7 cellular contexts compared by ENCODE assay signal in genomic region chr18:28176933-28177827, GRCh38. TPM values are rescaled to one million over a fixed set of nuclear protein-coding genes. Genes with fewer than 3 reads are reported as not detected.
A peak's percentile ranks its signal among the peaks of the same experiment; 100 is the strongest.
DNase-seq lines count a peak whose midpoint lies in the region; ATAC-seq, FAIRE-seq and TF ChIP-seq lines count a peak whose summit lies in the region.

TSS of gene CDH2 (minus strand) at chr18:28177130. CDS start at chr18:28177022, 108 bp downstream.

- peaks cover 11% of the 10 kb centered on the region for H3K79me2 ChIP-seq in MM.1S (ENCODE audit: low read length)

- H3K4me3 ChIP-seq in MM.1S (ENCODE audit: low read length): peak within 1 kb of the TSS; percentile 86
- H3K4me3 ChIP-seq in endodermal cell (ENCODE audit: low read length): peak within 1 kb of the TSS; percentile 88
- peak within 1 kb of the TSS; percentile 32 for H3K4me3 ChIP-seq in lung
- H3K4me3 ChIP-seq in suprapubic skin: peak within 1 kb of the TSS; percentile 58

- H3K27me3 ChIP-seq in MM.1S (replicated peaks; ENCODE audit: insufficient read depth, low read length) (no peaks in the 10 kb centered on the region), endodermal cell (ENCODE audit: control insufficient read depth, insufficient read depth, low read length, poor library complexity, severe bottlenecking) (no peaks in the 10 kb centered on the region), lung (ENCODE audit: control insufficient read depth, insufficient read depth) (peaks cover 6% of the 10 kb centered on the region), suprapubic skin (peaks cover 70% of the 10 kb centered on the region)

- DNase-seq in GM12892 (ENCODE audit: insufficient read length) (peak; percentile 27), MM.1S (peak; percentile 72), T-helper 17 cell (no peak), endodermal cell (peak; percentile 95), lung (ENCODE audit: low spot score) (no peak), suprapubic skin (ENCODE audit: low spot score in 2 of 2) (no peak)

- no peak for TF ChIP-seq POLR2A in GM12892 (IDR thresholded peaks at IDR 0.05; ENCODE audit: low read depth, low read length)
- no peak for TF ChIP-seq POLR2A in suprapubic skin (IDR thresholded peaks at IDR 0.05)

- H2AFZ ChIP-seq in MM.1S (ENCODE audit: low read length): peak within 1 kb of the TSS; percentile 87

- H3K9me3 ChIP-seq in MM.1S (replicated peaks; ENCODE audit: insufficient read depth, low read length) (no peaks in the 10 kb centered on the region), T-helper 17 cell (ENCODE audit: control insufficient read depth, low read length, poor library complexity, severe bottlenecking) (peaks cover 3% of the 10 kb centered on the region), endodermal cell (ENCODE audit: control insufficient read depth, low read length) (no peaks in the 10 kb centered on the region), lung (ENCODE audit: control insufficient read depth in 2 of 2, insufficient read depth in 1 of 2, low read length in 1 of 2) (peaks cover 0 to 7% of the 10 kb centered on the region in 2 donors), suprapubic skin (no peaks in the 10 kb centered on the region)

- H3K36me3 ChIP-seq in MM.1S (replicated peaks; ENCODE audit: insufficient read depth, low read length): no peaks in the 10 kb centered on the region; the same call in 1 of the 2 replicates
- H3K36me3 ChIP-seq in endodermal cell (ENCODE audit: control insufficient read depth, insufficient read depth, low read length): peaks cover 29% of the 10 kb centered on the region
- H3K36me3 ChIP-seq in lung (ENCODE audit: control insufficient read depth in 2 of 2, insufficient read depth in 2 of 2, low read length in 2 of 2): no peaks in the 10 kb centered on the region
- H3K36me3 ChIP-seq in suprapubic skin: no peaks in the 10 kb centered on the region

- H3K4me1 Mint-ChIP-seq in T-helper 17 cell (peaks cover 8% of the 10 kb centered on the region), endodermal cell (peaks cover 47% of the 10 kb centered on the region)

- H3K27ac Mint-ChIP-seq in T-helper 17 cell (no peak within 1 kb of the TSS), endodermal cell (peak within 1 kb of the TSS; percentile 97)

- H3K4me2 ChIP-seq in MM.1S (ENCODE audit: low read depth, low read length): peak within 1 kb of the TSS; percentile 94

- no peak for TF ChIP-seq EP300 in suprapubic skin (IDR thresholded peaks at IDR 0.05)

- H3K9ac ChIP-seq in MM.1S (ENCODE audit: low read length): peak within 1 kb of the TSS; percentile 55
- H3K9ac ChIP-seq in endodermal cell (ENCODE audit: extremely low read depth, low read length, poor library complexity, severe bottlenecking): peak within 1 kb of the TSS; percentile 98

- H3K9me3 Mint-ChIP-seq in endodermal cell: no peaks in the 10 kb centered on the region

- H4K20me1 ChIP-seq in MM.1S (ENCODE audit: insufficient read depth, low read length): no peaks in the 10 kb centered on the region

- FAIRE-seq in GM12892 (lab: Jason Lieb, UNC): no peak

- WGBS in endodermal cell (ENCODE audit: insufficient coverage in 1 of 2, insufficient read length in 1 of 2), 2 experiments: 0 to 2% methylated on average over 21 to 108 of the region's 108 CpGs
- 1% methylated on average over 72 to 108 of the region's 108 CpGs for WGBS in lung, 2 donors
- WGBS in suprapubic skin: 0% methylated on average over 22 of the region's 108 CpGs

- TF ChIP-seq CTCF in MM.1S (IDR thresholded peaks at IDR 0.05; ENCODE audit: low read length) (peak; percentile 20), endodermal cell (conservative IDR thresholded peaks at IDR 0.05) (peak; percentile 63), lung (IDR thresholded peaks at IDR 0.05; ENCODE audit: control extremely low read depth, extremely low read depth) (no peak), suprapubic skin (IDR thresholded peaks at IDR 0.05) (no peak)

- peaks cover 17% of the 10 kb centered on the region for H3F3A ChIP-seq in MM.1S (ENCODE audit: insufficient read depth, low read length)

- H3K4me1 ChIP-seq in MM.1S (ENCODE audit: low read length) (peaks cover 14% of the 10 kb centered on the region), endodermal cell (ENCODE audit: control insufficient read depth, insufficient read depth, low read length) (peaks cover 13% of the 10 kb centered on the region), lung (ENCODE audit: control insufficient read depth in 2 of 2, insufficient read depth in 2 of 2, low read length in 2 of 2) (peaks cover 0 to 11% of the 10 kb centered on the region in 2 donors), suprapubic skin (peaks cover 31% of the 10 kb centered on the region)

- H3K27ac ChIP-seq in MM.1S (ENCODE audit: low read length) (peak within 1 kb of the TSS; percentile 45; the same call in 1 of the 2 replicates), endodermal cell (ENCODE audit: low read depth, low read length) (peak within 1 kb of the TSS; percentile 94), lung (ENCODE audit: low read depth in 1 of 2, low read length in 1 of 2) (peak within 1 kb of the TSS in 1 of 2 donors; percentile 97), suprapubic skin (no peak within 1 kb of the TSS)

- H3K4me3 Mint-ChIP-seq in T-helper 17 cell (peak within 1 kb of the TSS; percentile 58), endodermal cell (peak within 1 kb of the TSS; percentile 99)

- H3K36me3 Mint-ChIP-seq in T-helper 17 cell (ENCODE audit: low read depth) (peaks cover 5% of the 10 kb centered on the region), endodermal cell (ENCODE audit: low read depth) (peaks cover 23% of the 10 kb centered on the region)

- ATAC-seq in T-helper 17 cell (peak; percentile 33), lung (ENCODE audit: insufficient read depth, low FRiP score) (peak; percentile 19), GM21529 (IDR thresholded peaks at IDR 0.05; ENCODE audit: unreplicated experiment) (no peak)

- no peaks in the 10 kb centered on the region for H3K9me2 ChIP-seq in MM.1S (replicated peaks; ENCODE audit: insufficient read depth, low read length)

- peaks cover 32% of the 10 kb centered on the region for H3K27me3 Mint-ChIP-seq in T-helper 17 cell
- peaks cover 4% of the 10 kb centered on the region for H3K27me3 Mint-ChIP-seq in endodermal cell (ENCODE audit: insufficient read depth)

RNA-seq across cellular contexts. Expression of gene CDH2, which starts in this region (rescaled TPM):
- 0.06 TPM for polyA plus RNA-seq in GM12892 (2012; ENCODE audit: missing spikeins)
- total RNA-seq in T-helper 17 cell (under 1 TPM; 0.37 to 0.55 TPM), endodermal cell (100 to 1,000 TPM; 486 to 572 TPM), lung (1 to 10 TPM; 1.5 to 5.0 TPM), suprapubic skin (1 to 10 TPM in 2 of 4 donors, under 1 TPM in 1, not detected in 1; 0.47 to 1.7 (median 1.1) TPM)
- polyA plus RNA-seq in endodermal cell (2013, experiment 1 of 2): 288 TPM
- polyA plus RNA-seq in endodermal cell (2013, experiment 2 of 2): 284 TPM
- under 1 TPM; 0.14 to 0.27 TPM for polyA plus RNA-seq in lung

Comparison
In these comparisons a context has a peak if more than half of its experiments do, and no peak if none do; other contexts are left out.
1. RNA of gene CDH2 (total RNA-seq): 486 to 572 TPM in endodermal cell; 1.5 to 5.0 TPM in lung, 0.47 to 1.7 TPM in suprapubic skin and 0.37 to 0.55 TPM in T-helper 17 cell; every median in the first group is over 10 times any median in the second.
2. Peak in ATAC-seq in T-helper 17 cell; RNA of the gene not detected or under 1 TPM.
3. DNase-seq: peak in GM12892 (single experiment), MM.1S (single experiment) and endodermal cell (single experiment); none in T-helper 17 cell (0 of 3), lung (single experiment) and suprapubic skin (0 of 2).
4. H3K4me3 ChIP-seq: peak in every context shown above with its lines; median percentile 88 in endodermal cell; 86 in MM.1S; 58 in suprapubic skin; 32 in lung.
5. CTCF ChIP-seq: peak in MM.1S (single experiment) and endodermal cell (single experiment); none in lung (single experiment) and suprapubic skin (0 of 2).